Comparison of ENCODE assay signal across 32 cellular contexts in the genomic region with DNA sequence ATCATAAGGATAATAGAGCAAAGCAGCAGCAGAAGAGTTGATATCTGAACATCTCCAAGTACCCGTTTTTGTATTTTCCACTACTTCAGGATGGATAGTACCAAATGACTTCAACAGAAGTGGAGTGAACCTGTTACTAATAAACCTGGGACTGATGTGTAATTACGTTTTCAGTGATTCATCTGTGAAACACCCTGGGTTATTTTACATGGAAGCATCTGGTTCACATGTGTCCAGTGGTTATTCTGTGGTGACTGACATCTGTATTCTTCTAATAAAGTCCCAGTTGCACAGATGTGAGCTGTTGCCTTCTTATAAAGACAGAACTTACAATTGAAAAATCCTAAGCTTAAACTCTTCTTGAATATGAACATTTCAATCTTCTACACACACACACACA.
DNase-seq lines count a peak whose midpoint lies in the region; TF ChIP-seq lines count a peak whose summit lies in the region.
"Had no signal": no experiment of that assay in that cellular context is flagged by ENCODE, and none has a peak within 500 bp of the region (broad histone marks: within the 10 kb centered on the region; RNA-seq: fewer than 3 reads in every experiment).

No MANE protein-coding gene starts in this region.

- TF ChIP-seq POLR2A in breast epithelium (IDR thresholded peaks at IDR 0.05) = no peak
- TF ChIP-seq POLR2A in esophagus muscularis mucosa (IDR thresholded peaks at IDR 0.05; ENCODE audit: low read depth) = no peak

- no peak overlapping the region for H2AFZ ChIP-seq in mammary epithelial cell (ENCODE audit: low read depth, low read length)

- H3K4me1 ChIP-seq in mammary epithelial cell (ENCODE audit: insufficient read depth, low read length) = no peaks in the 10 kb centered on the region
- H3K4me1 ChIP-seq in breast epithelium = no peaks in the 10 kb centered on the region
- H3K4me1 ChIP-seq in A673 (ENCODE audit: insufficient read depth, low read length, poor library complexity, severe bottlenecking) = no peaks in the 10 kb centered on the region
- no peaks in the 10 kb centered on the region for H3K4me1 ChIP-seq in esophagus muscularis mucosa
- H3K4me1 ChIP-seq: SJSA1, suprapubic skin, upper lobe of left lung had no signal

- H3K4me2 ChIP-seq in mammary epithelial cell (ENCODE audit: insufficient read depth, low read depth, low read length) = no peak overlapping the region
- H3K4me2 ChIP-seq: smooth muscle cell had no signal

- no peak for TF ChIP-seq CTCF in mammary epithelial cell (conservative IDR thresholded peaks at IDR 0.05 in 1 of 2, IDR thresholded peaks at IDR 0.05 in 1 of 2; ENCODE audit: extremely low read depth in 1 of 2, insufficient read depth in 1 of 2, low read depth in 1 of 2, low read length in 2 of 2)
- TF ChIP-seq CTCF in breast epithelium (IDR thresholded peaks at IDR 0.05) = no peak
- no peak for TF ChIP-seq CTCF in fibroblast of mammary gland (conservative IDR thresholded peaks at IDR 0.05; ENCODE audit: control insufficient read depth, insufficient read depth, low read depth, low read length)
- TF ChIP-seq CTCF in A673 (conservative IDR thresholded peaks at IDR 0.05; ENCODE audit: low read depth, low read length) = no peak
- no peak for TF ChIP-seq CTCF in esophagus muscularis mucosa (IDR thresholded peaks at IDR 0.05)

- no peak overlapping the region for H3K9ac ChIP-seq in mammary epithelial cell (ENCODE audit: insufficient read depth, low read length)

- DNase-seq in mammary epithelial cell (peak; percentile 20), breast epithelium (ENCODE audit: low spot score in 2 of 2) (no peak), RKO (ENCODE audit: low spot score) (peak; percentile 13), fibroblast of mammary gland (ENCODE audit: low read depth) (peak; percentile 91), NCI-H1105 treated with DMSO at 0.1 percent for 48 hours (lab: John Stamatoyannopoulos, UW) (no peak), A673 (ENCODE audit: low spot score) (no peak), esophagus muscularis mucosa (ENCODE audit: extremely low spot score) (no peak), dermis blood vessel endothelial cell (no peak)
- DNase-seq: activated CD4-positive, alpha-beta T cell treated with anti-CD3 and anti-CD28 coated beads for 4 hours; activated CD8-positive, alpha-beta T cell treated with anti-CD3 and anti-CD28 coated beads, Interleukin-2, amount 10 ng/mL, durations not matched to agents 7 days and 5 days; activated T-cell treated with anti-CD3 and anti-CD28 coated beads for 4 hours; amniotic stem cell; brain microvascular endothelial cell; CD8-positive, alpha-beta T cell; foreskin melanocyte; H7; Karpas-422; NCI-H1436; NCI-H82; ovary; retina; stimulated activated CD4-positive, alpha-beta T cell treated with anti-CD3 and anti-CD28 coated beads, Interleukin-1b, Interleukin-23, amount 100 ng/mL, for 48 hours; stimulated activated naive CD4-positive, alpha-beta T cell treated with Interleukin-2 at 50 U/mL for 16 hours; T-cell; upper lobe of left lung; WERI-Rb-1 had no signal

- 51% methylated on average over 2 of the region's 2 CpGs for WGBS in mammary epithelial cell (ENCODE audit: low coverage, missing lambda C conversion rate)
- WGBS in esophagus muscularis mucosa = 73% methylated on average over 2 of the region's 2 CpGs

- intact Hi-C loops in mammary epithelial cell (cut with micrococcal nuclease) = no loop called here
- intact Hi-C loops in breast epithelium (cut with DNase I; ENCODE audit: low total_unique reads) = no loop called here
- intact Hi-C loops in A673 (cut with micrococcal nuclease; ENCODE audit: unreplicated experiment) = no loop called here
- intact Hi-C loops in esophagus muscularis mucosa (cut with DNase I) = no loop called here

- no peaks in the 10 kb centered on the region for H3K9me3 ChIP-seq in mammary epithelial cell (replicated peaks; ENCODE audit: insufficient read depth, low read length)
- H3K9me3 ChIP-seq in breast epithelium = no peaks in the 10 kb centered on the region
- H3K9me3 ChIP-seq in A673 (ENCODE audit: low read depth, low read length, poor library complexity, severe bottlenecking) = no peaks in the 10 kb centered on the region
- no peaks in the 10 kb centered on the region for H3K9me3 ChIP-seq in esophagus muscularis mucosa
- H3K9me3 ChIP-seq: ovary, SJSA1, suprapubic skin, upper lobe of left lung had no signal

- CTCF ChIA-PET in mammary epithelial cell (lab: Charles Lee; ENCODE audit: low non-redundant PET) = no interaction called here
- CTCF ChIA-PET in A673 (lab: Charles Lee) = no interaction called here

- POLR2A ChIA-PET in A673 (lab: Charles Lee; ENCODE audit: low non-redundant PET) = interaction anchor here (0.6 kb wide), 1 partner anchor 10 kb away, joined by 4 read pairs; no protein-coding TSS in a partner anchor

- no peaks in the 10 kb centered on the region for H4K20me1 ChIP-seq in mammary epithelial cell (ENCODE audit: insufficient read depth, low read length)

- BruUV-seq in mammary epithelial cell (replicated peaks; lab: Mats Ljungman, UMichigan) (no TSS peak), A673 (replicated peaks; lab: Mats Ljungman, UMichigan) (no TSS peak)

- TF ChIP-seq EP300 in esophagus muscularis mucosa (IDR thresholded peaks at IDR 0.05) = no peak

- no peaks in the 10 kb centered on the region for H3K79me2 ChIP-seq in mammary epithelial cell (ENCODE audit: insufficient read depth, low read length)

- dilution Hi-C loops in mammary epithelial cell (cut with HindIII; ENCODE audit: low sequenced_read_pairs) = no loop called here

- in situ Hi-C loops in mammary epithelial cell (cut with MboI; ENCODE audit: low sequenced_read_pairs in 2 of 2) = no loop called here

- H3K27ac ChIP-seq in mammary epithelial cell (ENCODE audit: insufficient read depth, low read depth, low read length) = no peak overlapping the region
- no peak overlapping the region for H3K27ac ChIP-seq in breast epithelium
- no peak overlapping the region for H3K27ac ChIP-seq in A673 (ENCODE audit: low read depth, low read length, poor library complexity, severe bottlenecking)
- no peak overlapping the region for H3K27ac ChIP-seq in esophagus muscularis mucosa (replicated peaks in 1 of 4)
- H3K27ac ChIP-seq: 22Rv1, brain microvascular endothelial cell, HL-60, ovary, SJSA1, suprapubic skin, upper lobe of left lung, WERI-Rb-1 had no signal

- H3K4me3 ChIP-seq in mammary epithelial cell (replicated peaks in 1 of 3; ENCODE audit: insufficient read depth in 1 of 3, low read depth in 2 of 3, low read length in 3 of 3) (no peak overlapping the region), breast epithelium (no peak overlapping the region), fibroblast of mammary gland (ENCODE audit: control insufficient read depth, low read depth, low read length) (no peak overlapping the region), A673 (ENCODE audit: low read depth, low read length, poor library complexity, severe bottlenecking) (no peak overlapping the region), esophagus muscularis mucosa (no peak overlapping the region)
- H3K4me3 ChIP-seq: lung, ovary, SJSA1, smooth muscle cell, suprapubic skin, upper lobe of left lung had no signal

- no peaks in the 10 kb centered on the region for H3K27me3 ChIP-seq in mammary epithelial cell (ENCODE audit: insufficient read depth, low read length)
- no peaks in the 10 kb centered on the region for H3K27me3 ChIP-seq in breast epithelium
- no peaks in the 10 kb centered on the region for H3K27me3 ChIP-seq in A673 (replicated peaks; ENCODE audit: insufficient read depth, low read depth, low read length, poor library complexity)
- H3K27me3 ChIP-seq in esophagus muscularis mucosa = no peaks in the 10 kb centered on the region
- H3K27me3 ChIP-seq: brain microvascular endothelial cell, ovary, SJSA1, suprapubic skin, upper lobe of left lung had no signal

- H3K36me3 ChIP-seq in mammary epithelial cell (ENCODE audit: insufficient read depth, low read length) (no peaks in the 10 kb centered on the region), breast epithelium (no peaks in the 10 kb centered on the region), A673 (ENCODE audit: insufficient read depth, low read length, poor library complexity, severe bottlenecking) (no peaks in the 10 kb centered on the region), esophagus muscularis mucosa (no peaks in the 10 kb centered on the region)
- H3K36me3 ChIP-seq: brain microvascular endothelial cell, ovary, SJSA1, suprapubic skin, upper lobe of left lung, WERI-Rb-1 had no signal

Comparison
In these comparisons a context has a peak if more than half of its experiments do, and no peak if none do; other contexts are left out.
1. DNase-seq: peak in mammary epithelial cell (single experiment), RKO (single experiment) and fibroblast of mammary gland (single experiment); none in breast epithelium (0 of 2), NCI-H1105 treated with DMSO at 0.1 percent for 48 hours (single experiment), A673 (single experiment), esophagus muscularis mucosa (single experiment) and dermis blood vessel endothelial cell (single experiment).